ENCODE assay signal across 8 cellular contexts in genomic region chr6:169723991-169724553, GRCh38. TPM values are rescaled to one million over a fixed set of nuclear protein-coding genes. Genes with fewer than 3 reads are reported as not detected.
DNase-seq lines count a peak whose midpoint lies in the region; ATAC-seq and TF ChIP-seq lines count a peak whose summit lies in the region.

PHF10 (minus strand) TSS chr6:169724500; CDS start chr6:169723931, 569 bp downstream.

- H3K27ac Mint-ChIP-seq in nephron progenitor cell = peak within 1 kb of the TSS; percentile 98

- no peaks in the 10 kb centered on the region for H3K9me3 ChIP-seq in transverse colon

- intact Hi-C loops in transverse colon (cut with DNase I; ENCODE audit: low total_unique reads) = no loop called here

- no peak for TF ChIP-seq POLR2A in transverse colon (IDR thresholded peaks at IDR 0.05)

- DNase-seq in DMS53 (lab: John Stamatoyannopoulos, UW) (peak; percentile 70), DMS53 treated with DMSO at 0.1 percent for 48 hours (lab: John Stamatoyannopoulos, UW; ENCODE audit: unreplicated experiment) (no peak), NCI-H2171 (lab: John Stamatoyannopoulos, UW) (peak; percentile 33), activated T-helper 1 cell treated with Interleukin-2 at 50 U/mL for 16 hours (ENCODE audit: low read depth) (peak; percentile 35), fibroblast of the aortic adventitia (ENCODE audit: low read depth) (no peak), nephron progenitor cell (peak; percentile 70), transverse colon (peak; percentile 36)

- no peaks in the 10 kb centered on the region for H3K27me3 ChIP-seq in transverse colon

- TF ChIP-seq EP300 in transverse colon (IDR thresholded peaks at IDR 0.05; ENCODE audit: low read depth) = no peak

- H3K4me3 ChIP-seq in fibroblast of the aortic adventitia (ENCODE audit: low read depth, low read length) (peak within 1 kb of the TSS; percentile 75), transverse colon (peak within 1 kb of the TSS; percentile 52 to 94 (median 88))

- peak; percentile 45 for ATAC-seq in HG02610 (IDR thresholded peaks at IDR 0.05; ENCODE audit: unreplicated experiment)

- H3K27ac ChIP-seq in transverse colon = peak within 1 kb of the TSS; percentile 93 to 97 (median 94)

- in situ Hi-C loops in transverse colon (cut with MboI; ENCODE audit: low pct_ligation_motif_present in 1 of 4, low pct_unique_long_range_greater_than_20kb in 1 of 4, low sequenced_read_pairs in 3 of 4) = no loop called here

- peak within 1 kb of the TSS; percentile 95 for H3K4me3 Mint-ChIP-seq in nephron progenitor cell

- H3K36me3 Mint-ChIP-seq in nephron progenitor cell (ENCODE audit: low read depth) = peaks cover 21% of the 10 kb centered on the region

- H3K4me1 Mint-ChIP-seq in nephron progenitor cell = peaks cover 63% of the 10 kb centered on the region

- no peaks in the 10 kb centered on the region for H3K36me3 ChIP-seq in transverse colon

- no peak for TF ChIP-seq CTCF in fibroblast of the aortic adventitia (IDR thresholded peaks at IDR 0.05; ENCODE audit: insufficient read depth, low read length)
- no peak for TF ChIP-seq CTCF in nephron progenitor cell (IDR thresholded peaks at IDR 0.05)
- no peak for TF ChIP-seq CTCF in transverse colon (IDR thresholded peaks at IDR 0.05)

- peaks cover 3% of the 10 kb centered on the region for H3K27me3 Mint-ChIP-seq in nephron progenitor cell (ENCODE audit: low read depth, poor library complexity)

- WGBS in transverse colon (ENCODE audit: low coverage in 1 of 2), 2 donors = 0% methylated on average over 1 of the region's 98 CpGs; no CpG with 5 or more reads in 1 of the 2 donors

- peaks cover 10 to 28% (median 14%) of the 10 kb centered on the region in 4 donors for H3K4me1 ChIP-seq in transverse colon

- no peaks in the 10 kb centered on the region for H3K9me3 Mint-ChIP-seq in nephron progenitor cell

RNA-seq across cellular contexts. Expression of gene PHF10, which starts in this region (rescaled TPM):
- total RNA-seq in fibroblast of the aortic adventitia (ENCODE audit: low replicate concordance) = 10.5 and 18.9 TPM in 2 replicates
- 10 to 100 TPM; 21.3 to 49.9 (median 25.3) TPM for total RNA-seq in transverse colon

Comparison
In these comparisons a context has a peak if more than half of its experiments do, and no peak if none do; other contexts are left out.
1. DNase-seq: peak in DMS53 (single experiment), NCI-H2171 (single experiment), activated T-helper 1 cell treated with Interleukin-2 at 50 U/mL for 16 hours (single experiment), nephron progenitor cell (single experiment) and transverse colon (single experiment); none in DMS53 treated with DMSO at 0.1 percent for 48 hours (single experiment) and fibroblast of the aortic adventitia (single experiment).